Comparison of ENCODE assay signal across 17 cellular contexts in the genomic region with DNA sequence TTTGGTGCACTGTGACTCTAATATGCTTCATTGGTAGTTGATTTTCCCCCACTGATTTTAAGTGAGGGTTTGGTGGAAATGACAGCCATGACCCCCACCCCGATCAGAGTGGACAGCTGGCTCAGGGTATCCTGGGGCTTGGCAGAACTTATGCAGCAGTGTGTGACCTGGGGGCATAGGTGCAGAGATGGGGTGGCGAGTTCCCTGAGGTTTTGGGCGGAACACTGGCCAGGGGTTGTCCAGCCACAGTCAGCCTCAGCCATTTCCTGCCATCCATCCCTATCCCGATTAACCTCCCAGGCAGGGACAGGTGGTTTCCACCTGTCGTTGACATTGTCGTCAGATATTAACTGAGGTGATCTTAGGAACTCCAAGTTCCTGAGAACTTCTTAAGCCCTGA.
DNase-seq lines count a peak whose midpoint lies in the region; ATAC-seq and TF ChIP-seq lines count a peak whose summit lies in the region.
"Had no signal": no experiment of that assay in that cellular context is flagged by ENCODE, and none has a peak within 500 bp of the region (broad histone marks: within the 10 kb centered on the region; RNA-seq: fewer than 3 reads in every experiment).

No MANE protein-coding gene starts in this region.

- peaks cover 35% of the 10 kb centered on the region for H3K4me1 ChIP-seq in body of pancreas
- no peaks in the 10 kb centered on the region for H3K4me1 ChIP-seq in transverse colon
- peaks cover 5% of the 10 kb centered on the region for H3K4me1 ChIP-seq in psoas muscle

- peak; percentile 50 for DNase-seq in cardiac septum (ENCODE audit: low spot score)
- DNase-seq in left ventricle myocardium superior, result no peak
- DNase-seq in body of pancreas, result no peak
- DNase-seq in mesenteric fat pad (ENCODE audit: low spot score), result peak; percentile 57
- DNase-seq in transverse colon, result peak; percentile 2
- DNase-seq in H4 (ENCODE audit: low spot score), result no peak
- no peak for DNase-seq in psoas muscle
- DNase-seq in NCI-H1694 treated with DMSO at 0.1 percent for 48 hours (lab: John Stamatoyannopoulos, UW), result no peak
- DNase-seq: ACHN; BE2C; CD4-positive, alpha-beta memory T cell; DMS153; DMS79; GDM1; GM23248; HCEC 1CT; IMR-90 had no signal

- ATAC-seq in left ventricle myocardium superior (no peak), body of pancreas (peak; percentile 25), psoas muscle (no peak)

- intact Hi-C loops in cardiac septum (cut with DNase I) (no loop called here), left ventricle myocardium superior (cut with micrococcal nuclease) (no loop called here), body of pancreas (cut with DNase I) (no loop called here), transverse colon (cut with DNase I; ENCODE audit: low total_unique reads) (no loop called here), psoas muscle (cut with DNase I) (no loop called here)

- in situ Hi-C loops in transverse colon (cut with MboI; ENCODE audit: low pct_ligation_motif_present in 1 of 4, low pct_unique_long_range_greater_than_20kb in 1 of 4, low sequenced_read_pairs in 3 of 4), result no loop called here

- H3K9me3 ChIP-seq in body of pancreas (no peaks in the 10 kb centered on the region), transverse colon (no peaks in the 10 kb centered on the region), psoas muscle (no peaks in the 10 kb centered on the region)
- H3K9me3 ChIP-seq: BE2C had no signal

- TF ChIP-seq EP300 in transverse colon (IDR thresholded peaks at IDR 0.05; ENCODE audit: low read depth), result no peak

- TF ChIP-seq CTCF in body of pancreas (IDR thresholded peaks at IDR 0.05) (no peak), transverse colon (IDR thresholded peaks at IDR 0.05) (no peak), psoas muscle (IDR thresholded peaks at IDR 0.05) (no peak)

- TF ChIP-seq POLR2A in body of pancreas (IDR thresholded peaks at IDR 0.05) (no peak), transverse colon (IDR thresholded peaks at IDR 0.05) (no peak)

- H3K27me3 ChIP-seq in body of pancreas (no peaks in the 10 kb centered on the region), transverse colon (no peaks in the 10 kb centered on the region), psoas muscle (ENCODE audit: insufficient read depth in 3 of 3, low read length in 2 of 3) (no peaks in the 10 kb centered on the region)
- H3K27me3 ChIP-seq: BE2C had no signal

- H3K27ac ChIP-seq in body of pancreas (no peak overlapping the region), transverse colon (no peak overlapping the region), psoas muscle (no peak overlapping the region)
- H3K27ac ChIP-seq: GM23248 had no signal

- H3K36me3 ChIP-seq in body of pancreas (replicated peaks in 1 of 2; ENCODE audit: insufficient read depth in 1 of 2, low read depth in 2 of 2) (no peaks in the 10 kb centered on the region), transverse colon (no peaks in the 10 kb centered on the region), psoas muscle (ENCODE audit: insufficient read depth in 1 of 2, low read depth in 1 of 2) (no peaks in the 10 kb centered on the region)
- H3K36me3 ChIP-seq: BE2C had no signal

- H3K4me3 ChIP-seq in body of pancreas (no peak overlapping the region), transverse colon (no peak overlapping the region), psoas muscle (no peak overlapping the region)
- H3K4me3 ChIP-seq: GM23248 had no signal

- WGBS in body of pancreas, 2 donors, result 65 to 74% methylated on average over 4 to 6 of the region's 6 CpGs
- 43 to 76% methylated on average over 3 to 6 of the region's 6 CpGs for WGBS in transverse colon (ENCODE audit: low coverage in 1 of 2), 2 donors
- 73 to 82% (median 81%) methylated on average over 6 of the region's 6 CpGs for whole genome bisulfite sequencing in psoas muscle, 3 donors

Comparison
In these comparisons a context has a peak if more than half of its experiments do, and no peak if none do; other contexts are left out.
1. DNase-seq: peak in cardiac septum (single experiment), mesenteric fat pad (single experiment) and transverse colon (single experiment); none in left ventricle myocardium superior (single experiment), body of pancreas (0 of 4), H4 (single experiment), psoas muscle (0 of 2) and NCI-H1694 treated with DMSO at 0.1 percent for 48 hours (single experiment).